Comparison of ENCODE assay signal across 8 cellular contexts in genomic region chr2:54866868-54867267, GRCh38.
A peak's percentile ranks its signal among the peaks of the same experiment; 100 is the strongest.
DNase-seq lines count a peak whose midpoint lies in the region; ATAC-seq, FAIRE-seq and TF ChIP-seq lines count a peak whose summit lies in the region.

No MANE protein-coding gene starts in this region.

- TF ChIP-seq EP300 in GM12878 (IDR thresholded peaks at IDR 0.05; ENCODE audit: borderline replicate concordance in 1 of 2, control insufficient read depth in 1 of 2, low read depth in 2 of 2, low read length in 2 of 2) = peak in 1 of 2 experiments; percentile 62; a peak in 2 of 4 replicates

- H3K9me3 ChIP-seq in GM12878 (replicated peaks; ENCODE audit: control insufficient read depth, insufficient read depth, low read length) = no peaks in the 10 kb centered on the region

- no peaks in the 10 kb centered on the region for H3K79me2 ChIP-seq in GM12878 (ENCODE audit: control insufficient read depth, insufficient read depth, low read length)

- ATAC-seq in GM18909 (IDR thresholded peaks at IDR 0.05; ENCODE audit: poor library complexity, unreplicated experiment) (peak; percentile 90), GM21825 (IDR thresholded peaks at IDR 0.05; ENCODE audit: unreplicated experiment) (peak; percentile 85), HG03520 (IDR thresholded peaks at IDR 0.05; ENCODE audit: unreplicated experiment) (peak; percentile 89), GM12878 (peak; percentile 94)

- H3K27ac ChIP-seq in GM12878 (ENCODE audit: control insufficient read depth, insufficient read depth) = peak overlapping the region; percentile 72

- peak overlapping the region; percentile 80 for H3K4me2 ChIP-seq in GM12878 (ENCODE audit: control insufficient read depth, insufficient read depth)

- 27% methylated on average over 5 of the region's 5 CpGs for WGBS in GM12878 (ENCODE audit: insufficient coverage, insufficient replicate concordance, low lambda C conversion rate, missing lambda C conversion rate)
- 65 to 69% methylated on average over 5 of the region's 5 CpGs for WGBS in lower leg skin, 2 donors

- POLR2A ChIA-PET in GM12878 (lab: Charles Lee) = no interaction called here

- TF ChIP-seq POLR2A in GM12878 (IDR thresholded peaks at IDR 0.05; ENCODE audit: low read depth, low read length) (0 out of 2 replicates have a peak, but pooled peaks have one; percentile 29), lower leg skin (IDR thresholded peaks at IDR 0.05) (no peak)

- RAD21 ChIA-PET in GM12878 (lab: Charles Lee; ENCODE audit: unreplicated experiment) = interaction anchor here (0.7 to 1.1 kb wide), 2 partner anchors 21 to 308 kb away, joined by 3 to 4 read pairs; no protein-coding TSS in a partner anchor

- peaks cover 14% of the 10 kb centered on the region for H3K4me1 ChIP-seq in GM12878 (ENCODE audit: control insufficient read depth, insufficient read depth, low read length)

- H3K27me3 ChIP-seq in GM12878 (replicated peaks in 1 of 2; ENCODE audit: control insufficient read depth in 2 of 2, insufficient read depth in 2 of 2, low read length in 1 of 2) = no peaks in the 10 kb centered on the region

- H3K4me3 ChIP-seq in GM12878 (peak overlapping the region; percentile 46; the same call in 1 of the 2 replicates), lower leg skin (ENCODE audit: low read depth, poor library complexity, severe bottlenecking) (no peak overlapping the region)

- peak; percentile 53 for DNase-seq in GM12878 (ENCODE audit: low read depth, low spot score)
- DNase-seq in ureter (ENCODE audit: low spot score) = no peak
- DNase-seq in posterior cingulate gyrus = no peak
- DNase-seq in lower leg skin (ENCODE audit: low spot score in 2 of 2) = no peak
- no peak for DNase-seq in DMS53 (lab: John Stamatoyannopoulos, UW)

- TF ChIP-seq CTCF in GM12878 (IDR thresholded peaks at IDR 0.05 in 2 of 3, conservative IDR thresholded peaks at IDR 0.05 in 1 of 3; ENCODE audit: control insufficient read depth in 2 of 3, extremely low read depth in 1 of 3, insufficient read depth in 1 of 3, low read depth in 3 of 3, low read length in 3 of 3) (no peak), lower leg skin (IDR thresholded peaks at IDR 0.05) (no peak)

- peak overlapping the region; percentile 50 for H3K9ac ChIP-seq in GM12878 (ENCODE audit: control insufficient read depth, insufficient read depth, low read length)

- H2AFZ ChIP-seq in GM12878 (ENCODE audit: control insufficient read depth, low read depth, low read length) = peak overlapping the region; percentile 97

- no peaks in the 10 kb centered on the region for H4K20me1 ChIP-seq in GM12878 (ENCODE audit: control insufficient read depth, insufficient read depth)

- CTCF ChIA-PET in GM12878 (lab: Yijun Ruan, JAX) = interaction anchor here (0.6 to 1.5 kb wide), 3 partner anchors 9 to 303 kb away, joined by 3 to 5 read pairs (median 3); no protein-coding TSS in a partner anchor

- in situ Hi-C loops in GM12878 (cut with MboI) = no loop called here

- FAIRE-seq in GM12878 (lab: Jason Lieb, UNC) = peak; percentile 73

- H3K36me3 ChIP-seq in GM12878 (ENCODE audit: control insufficient read depth in 2 of 2, insufficient read depth in 2 of 2, low read length in 1 of 2) = no peaks in the 10 kb centered on the region

- SMC1A ChIA-PET in GM12878 (lab: Charles Lee; ENCODE audit: uncharacterized antibody, unreplicated experiment) = interaction anchor here (0.6 to 1.1 kb wide), 4 partner anchors 28 to 897 kb away, joined by 3 to 5 read pairs (median 3); no protein-coding TSS in a partner anchor

- TF ChIP-seq RAD21 in GM12878 (IDR thresholded peaks at IDR 0.05; ENCODE audit: insufficient read depth, low read depth, low read length) = no peak

- intact Hi-C loops in GM12878 (cut with micrococcal nuclease; ENCODE audit: unreplicated experiment) (no loop called here), posterior cingulate gyrus (cut with DNase I) (no loop called here), lower leg skin (cut with DNase I; ENCODE audit: low total_unique reads) (no loop called here)

- BruUV-seq in GM12878 (replicated peaks; lab: Mats Ljungman, UMichigan) = no TSS peak

TF ChIP-seq in GM12878, 131 proteins besides CTCF, POLR2A, EP300 and RAD21:
- TF ChIP-seq SPI1 (IDR thresholded peaks at IDR 0.05; ENCODE audit: borderline replicate concordance, insufficient read depth, low read depth, low read length) (peak; percentile 98), IRF4 (IDR thresholded peaks at IDR 0.05; ENCODE audit: low read depth, low read length) (peak; percentile 64; the same call in 1 of the 2 replicates), MTA2 (IDR thresholded peaks at IDR 0.05; ENCODE audit: low read depth) (peak; percentile 48; the same call in 1 of the 2 replicates), IKZF1 (conservative IDR thresholded peaks at IDR 0.05) (peak; percentile 65), DPF2 (IDR thresholded peaks at IDR 0.05) (0 out of 2 replicates have a peak, but pooled peaks have one; percentile 19), NR2F1 (conservative IDR thresholded peaks at IDR 0.05) (no peak), GATAD2B (conservative IDR thresholded peaks at IDR 0.05; ENCODE audit: low read depth) (no peak), TAF1 (IDR thresholded peaks at IDR 0.05; ENCODE audit: borderline replicate concordance, low read depth, low read length) (peak; percentile 38; the same call in 1 of the 2 replicates), NFYA (IDR thresholded peaks at IDR 0.05; ENCODE audit: borderline replicate concordance, low read depth, low read length) (no peak), CREB1 (IDR thresholded peaks at IDR 0.05; ENCODE audit: low read depth) (no peak), RUNX3 (IDR thresholded peaks at IDR 0.05; ENCODE audit: low read length) (peak; percentile 65; the same call in 1 of the 2 replicates), ATF2 (IDR thresholded peaks at IDR 0.05; ENCODE audit: low read length) (peak; percentile 43; the same call in 1 of the 2 replicates), EED (IDR thresholded peaks at IDR 0.05; ENCODE audit: low read depth) (peak; percentile 72; the same call in 1 of the 2 replicates), RELB (IDR thresholded peaks at IDR 0.05; ENCODE audit: low read depth) (peak; percentile 55; the same call in 1 of the 2 replicates), ATF7 (IDR thresholded peaks at IDR 0.05; ENCODE audit: low read depth) (peak; percentile 56), KAT2A (conservative IDR thresholded peaks at IDR 0.05; ENCODE audit: control insufficient read depth, low read depth, low read length) (no peak), MEF2B (IDR thresholded peaks at IDR 0.05; ENCODE audit: partially characterized antibody, poor library complexity, severe bottlenecking) (peak; percentile 30), BCL11A (IDR thresholded peaks at IDR 0.05; ENCODE audit: low read depth, low read length) (0 out of 2 replicates have a peak, but pooled peaks have one; percentile 23), JUNB (IDR thresholded peaks at IDR 0.05) (peak; percentile 54), IKZF2 (IDR thresholded peaks at IDR 0.05) (peak; percentile 74 to 76; a peak in 2 of 4 replicates), SREBF1 (IDR thresholded peaks at IDR 0.05; ENCODE audit: low read length) (no peak)
